Comparison of ENCODE assay signal across 1 cellular context in the genomic region with DNA sequence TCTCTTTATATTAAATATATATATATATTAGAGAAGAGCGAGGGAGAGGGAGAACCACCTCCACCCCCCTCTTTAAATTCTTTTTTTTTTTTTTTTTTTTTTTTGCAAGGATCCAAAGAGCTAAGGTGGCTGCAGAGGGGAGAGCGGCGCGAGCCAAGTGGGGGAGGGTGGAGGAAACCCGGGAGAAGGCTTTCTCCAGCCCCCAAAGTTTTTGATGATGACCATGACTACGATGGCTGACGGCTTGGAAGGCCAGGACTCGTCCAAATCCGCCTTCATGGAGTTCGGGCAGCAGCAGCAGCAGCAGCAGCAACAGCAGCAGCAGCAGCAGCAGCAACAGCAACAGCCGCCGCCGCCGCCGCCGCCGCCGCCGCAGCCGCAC.
A peak's percentile ranks its signal among the peaks of the same experiment; 100 is the strongest.
TF ChIP-seq lines count a peak whose summit lies in the region.

No MANE protein-coding gene starts in this region.

TF ChIP-seq in HEK293, 187 proteins besides CTCF, POLR2A, EP300 and RAD21 (continued from another document):
- TF ChIP-seq, protein P1, sequence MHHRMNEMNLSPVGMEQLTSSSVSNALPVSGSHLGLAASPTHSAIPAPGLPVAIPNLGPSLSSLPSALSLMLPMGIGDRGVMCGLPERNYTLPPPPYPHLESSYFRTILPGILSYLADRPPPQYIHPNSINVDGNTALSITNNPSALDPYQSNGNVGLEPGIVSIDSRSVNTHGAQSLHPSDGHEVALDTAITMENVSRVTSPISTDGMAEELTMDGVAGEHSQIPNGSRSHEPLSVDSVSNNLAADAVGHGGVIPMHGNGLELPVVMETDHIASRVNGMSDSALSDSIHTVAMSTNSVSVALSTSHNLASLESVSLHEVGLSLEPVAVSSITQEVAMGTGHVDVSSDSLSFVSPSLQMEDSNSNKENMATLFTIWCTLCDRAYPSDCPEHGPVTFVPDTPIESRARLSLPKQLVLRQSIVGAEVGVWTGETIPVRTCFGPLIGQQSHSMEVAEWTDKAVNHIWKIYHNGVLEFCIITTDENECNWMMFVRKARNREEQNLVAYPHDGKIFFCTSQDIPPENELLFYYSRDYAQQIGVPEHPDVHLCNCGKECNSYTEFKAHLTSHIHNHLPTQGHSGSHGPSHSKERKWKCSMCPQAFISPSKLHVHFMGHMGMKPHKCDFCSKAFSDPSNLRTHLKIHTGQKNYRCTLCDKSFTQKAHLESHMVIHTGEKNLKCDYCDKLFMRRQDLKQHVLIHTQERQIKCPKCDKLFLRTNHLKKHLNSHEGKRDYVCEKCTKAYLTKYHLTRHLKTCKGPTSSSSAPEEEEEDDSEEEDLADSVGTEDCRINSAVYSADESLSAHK (tag by site-specific recombination; IDR thresholded peaks at IDR 0.05), result no peak
- no peak for TF ChIP-seq ZNF248 (tag by site-specific recombination; IDR thresholded peaks at IDR 0.05)
- TF ChIP-seq, protein P2, sequence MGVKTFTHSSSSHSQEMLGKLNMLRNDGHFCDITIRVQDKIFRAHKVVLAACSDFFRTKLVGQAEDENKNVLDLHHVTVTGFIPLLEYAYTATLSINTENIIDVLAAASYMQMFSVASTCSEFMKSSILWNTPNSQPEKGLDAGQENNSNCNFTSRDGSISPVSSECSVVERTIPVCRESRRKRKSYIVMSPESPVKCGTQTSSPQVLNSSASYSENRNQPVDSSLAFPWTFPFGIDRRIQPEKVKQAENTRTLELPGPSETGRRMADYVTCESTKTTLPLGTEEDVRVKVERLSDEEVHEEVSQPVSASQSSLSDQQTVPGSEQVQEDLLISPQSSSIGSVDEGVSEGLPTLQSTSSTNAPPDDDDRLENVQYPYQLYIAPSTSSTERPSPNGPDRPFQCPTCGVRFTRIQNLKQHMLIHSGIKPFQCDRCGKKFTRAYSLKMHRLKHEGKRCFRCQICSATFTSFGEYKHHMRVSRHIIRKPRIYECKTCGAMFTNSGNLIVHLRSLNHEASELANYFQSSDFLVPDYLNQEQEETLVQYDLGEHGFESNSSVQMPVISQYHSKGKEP (tag by site-specific recombination; IDR thresholded peaks at IDR 0.05), result peak; percentile 91
TF ChIP-seq in HEK293: peak in this region for 3.
